Comparison of ENCODE assay signal across 11 cellular contexts in genomic region chr12:75825686-75826085, GRCh38.
DNase-seq lines count a peak whose midpoint lies in the region; ATAC-seq, FAIRE-seq and TF ChIP-seq lines count a peak whose summit lies in the region.
"Had no signal": no experiment of that assay in that cellular context is flagged by ENCODE, and none has a peak within 500 bp of the region (broad histone marks: within the 10 kb centered on the region; RNA-seq: fewer than 3 reads in every experiment).

No MANE protein-coding gene starts in this region.

- no peaks in the 10 kb centered on the region for H3K27me3 ChIP-seq in bronchial epithelial cell (ENCODE audit: control insufficient read depth, insufficient read depth, low read length)
- H3K27me3 ChIP-seq in Peyer's patch = no peaks in the 10 kb centered on the region

- no peaks in the 10 kb centered on the region for H3K9me3 ChIP-seq in Peyer's patch

- DNase-seq in Caki2 (ENCODE audit: low read depth) (peak; percentile 89), LHCN-M2 (ENCODE audit: low read depth) (peak; percentile 96), bronchial epithelial cell (ENCODE audit: low read depth) (peak; percentile 95), myocyte (ENCODE audit: low read depth) (peak; percentile 68), cardiac septum (ENCODE audit: low spot score) (no peak), NCI-H345 (lab: John Stamatoyannopoulos, UW) (no peak), Peyer's patch (no peak)
- DNase-seq: activated naive CD4-positive, alpha-beta T cell treated with anti-CD3 and anti-CD28 coated beads, Interleukin-2, amount 50 U/mL, for 16 hours; naive thymus-derived CD8-positive, alpha-beta T cell; NCI-H1092 treated with DMSO at 0.1 percent for 48 hours had no signal

- no peak for TF ChIP-seq POLR2A in Peyer's patch (IDR thresholded peaks at IDR 0.05)

- H3K4me3 ChIP-seq in bronchial epithelial cell (ENCODE audit: low read depth, low read length) = no peak overlapping the region
- no peak overlapping the region for H3K4me3 ChIP-seq in Peyer's patch

- intact Hi-C loops in cardiac septum (cut with DNase I) = loop anchor here (10.0 kb wide), 2 partner anchors 101 to 161 kb away; no protein-coding TSS in a partner anchor

- ATAC-seq in HG03135 (IDR thresholded peaks at IDR 0.05; ENCODE audit: unreplicated experiment) = no peak
- ATAC-seq: naive thymus-derived CD8-positive, alpha-beta T cell had no signal

- TF ChIP-seq CTCF in bronchial epithelial cell (IDR thresholded peaks at IDR 0.05; ENCODE audit: insufficient read depth, low read length, severe bottlenecking) (no peak), Peyer's patch (IDR thresholded peaks at IDR 0.05) (no peak)

- in situ Hi-C loops in Caki2 (cut with HindIII; ENCODE audit: low pct_unique_long_range_greater_than_20kb, low sequenced_read_pairs) = no loop called here

- FAIRE-seq in bronchial epithelial cell (lab: Jason Lieb, UNC) = no peak

- H3K4me1 ChIP-seq in Peyer's patch = no peaks in the 10 kb centered on the region

- H3K36me3 ChIP-seq in bronchial epithelial cell (ENCODE audit: control insufficient read depth, insufficient read depth, low read length) = no peaks in the 10 kb centered on the region
- no peaks in the 10 kb centered on the region for H3K36me3 ChIP-seq in Peyer's patch

- H3K27ac ChIP-seq in Peyer's patch = no peak overlapping the region

Comparison
In these comparisons a context has a peak if more than half of its experiments do, and no peak if none do; other contexts are left out.
1. DNase-seq: peak in Caki2 (single experiment), LHCN-M2 (single experiment), bronchial epithelial cell (single experiment) and myocyte (single experiment); none in cardiac septum (single experiment), NCI-H345 (single experiment) and Peyer's patch (0 of 3).